In the genomic region with DNA sequence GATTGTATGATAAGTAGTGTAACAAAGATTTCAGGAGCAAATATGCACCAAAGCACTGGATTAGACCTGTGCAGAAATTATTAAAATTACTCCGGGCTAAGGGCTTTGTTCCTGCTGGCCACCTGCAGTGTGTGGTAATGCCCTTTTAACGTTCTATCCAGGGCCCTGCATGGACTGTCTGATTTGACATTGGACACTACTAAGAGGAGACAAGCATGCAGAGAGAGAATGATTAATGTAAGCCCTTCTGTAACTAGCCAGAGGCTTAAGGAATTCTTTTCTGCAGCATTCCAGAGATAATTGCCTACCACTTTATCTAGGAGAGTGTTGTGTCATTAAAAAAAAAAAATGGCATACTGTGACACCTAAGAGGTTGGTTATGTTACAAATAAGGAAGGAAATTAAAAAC, we compare ENCODE assay signal across 17 cellular contexts.
A peak's percentile ranks its signal among the peaks of the same experiment; 100 is the strongest.
DNase-seq lines count a peak whose midpoint lies in the region; ATAC-seq and TF ChIP-seq lines count a peak whose summit lies in the region.
"Had no signal": no experiment of that assay in that cellular context is flagged by ENCODE, and none has a peak within 500 bp of the region (broad histone marks: within the 10 kb centered on the region; RNA-seq: fewer than 3 reads in every experiment).

No MANE protein-coding gene starts in this region.

- CTCF ChIA-PET in Panc1 (lab: Charles Lee): no interaction called here

- H3K9me3 ChIP-seq in Panc1 (ENCODE audit: control insufficient read depth, insufficient read depth, low read depth, low read length) (no peaks in the 10 kb centered on the region), left ventricle myocardium inferior (replicated peaks) (no peaks in the 10 kb centered on the region)
- H3K9me3 ChIP-seq: thyroid gland had no signal

- in situ Hi-C loops in Panc1 (cut with HindIII; ENCODE audit: low pct_unique_long_range_greater_than_20kb, low sequenced_read_pairs): no loop called here

- H3K4me3 ChIP-seq in Panc1 (ENCODE audit: low read depth in 2 of 2, low read length in 2 of 2) (no peak overlapping the region), left ventricle myocardium inferior (no peak overlapping the region)
- H3K4me3 ChIP-seq: GM23248, K562, thyroid gland had no signal

- no peaks in the 10 kb centered on the region for H3K27me3 ChIP-seq in Panc1 (ENCODE audit: control insufficient read depth, insufficient read depth, low read length)
- no peaks in the 10 kb centered on the region for H3K27me3 ChIP-seq in left ventricle myocardium inferior (ENCODE audit: low read depth)
- H3K27me3 ChIP-seq: thyroid gland had no signal

- intact Hi-C loops in Panc1 (cut with micrococcal nuclease; ENCODE audit: unreplicated experiment): no loop called here
- intact Hi-C loops in left ventricle myocardium inferior (cut with micrococcal nuclease): no loop called here
- intact Hi-C loops in posterior vena cava (cut with DNase I): no loop called here

- ATAC-seq in Panc1: peak; percentile 80
- ATAC-seq: activated naive CD8-positive, alpha-beta T cell treated with anti-CD3 and anti-CD28 coated beads, Interleukin-2, amount 50 U/mL, for 24 hours; K562 had no signal

- H3K36me3 ChIP-seq in Panc1 (ENCODE audit: control insufficient read depth, insufficient read depth, low read length) (no peaks in the 10 kb centered on the region), left ventricle myocardium inferior (no peaks in the 10 kb centered on the region)
- H3K36me3 ChIP-seq: thyroid gland had no signal

- no peak for TF ChIP-seq CTCF in Panc1 (IDR thresholded peaks at IDR 0.05)
- no peak for TF ChIP-seq CTCF in left ventricle myocardium inferior (IDR thresholded peaks at IDR 0.05; ENCODE audit: borderline replicate concordance)

- POLR2A ChIA-PET in Panc1 (lab: Charles Lee): no interaction called here

- BruUV-seq in Panc1 (replicated peaks; lab: Mats Ljungman, UMichigan): no TSS peak

- H3K4me1 ChIP-seq in Panc1 (ENCODE audit: control insufficient read depth, insufficient read depth, low read length): peaks cover 24% of the 10 kb centered on the region; the same call in 1 of the 2 replicates
- H3K4me1 ChIP-seq in left ventricle myocardium inferior: peaks cover 65% of the 10 kb centered on the region
- H3K4me1 ChIP-seq: thyroid gland had no signal

- H3K27ac ChIP-seq in Panc1 (ENCODE audit: low read length): peak overlapping the region; percentile 73
- H3K27ac ChIP-seq in left ventricle myocardium inferior (replicated peaks): peak overlapping the region; percentile 29
- H3K27ac ChIP-seq: 22Rv1, GM23248, thyroid gland had no signal

- DNase-seq in DMS53 (lab: John Stamatoyannopoulos, UW): peak; percentile 6
- no peak for DNase-seq in DMS53 treated with DMSO at 0.1 percent for 48 hours (lab: John Stamatoyannopoulos, UW; ENCODE audit: unreplicated experiment)
- no peak for DNase-seq in Panc1 (ENCODE audit: low read depth, low spot score)
- DNase-seq in left ventricle myocardium inferior: no peak
- DNase-seq in retina: peak; percentile 71
- DNase-seq in posterior vena cava (ENCODE audit: low spot score): no peak
- no peak for DNase-seq in NAMALWA (ENCODE audit: low spot score)
- no peak for DNase-seq in NCI-H774 (lab: John Stamatoyannopoulos, UW)
- DNase-seq: activated naive CD8-positive, alpha-beta T cell treated with anti-CD3 and anti-CD28 coated beads, Interleukin-2, amount 50 U/mL, for 24 hours; effector memory CD4-positive, alpha-beta T cell; GM23248; head of caudate nucleus; NCI-H2081; RPMI8226; thyroid gland had no signal

Comparison
In these comparisons a context has a peak if more than half of its experiments do, and no peak if none do; other contexts are left out.
1. DNase-seq: peak in DMS53 (single experiment) and retina (single experiment); none in DMS53 treated with DMSO at 0.1 percent for 48 hours (single experiment), Panc1 (single experiment), left ventricle myocardium inferior (single experiment), posterior vena cava (single experiment), NAMALWA (single experiment) and NCI-H774 (single experiment).